8 cellular contexts compared by ENCODE assay signal in genomic region chr2:173075781-173076556, GRCh38. TPM values are rescaled to one million over a fixed set of nuclear protein-coding genes. Genes with fewer than 3 reads are reported as not detected.
DNase-seq lines count a peak whose midpoint lies in the region; ATAC-seq and TF ChIP-seq lines count a peak whose summit lies in the region.

Gene MAP3K20 (plus strand): TSS chr2:173075846. CDS start chr2:173091032, 15,186 bp downstream.

- H3K4me3 ChIP-seq in CD4-positive, CD25-positive, alpha-beta regulatory T cell (ENCODE audit: low read depth, low read length) = peak within 1 kb of the TSS; percentile 67
- peak within 1 kb of the TSS; percentile 76 for H3K4me3 ChIP-seq in epithelial cell of proximal tubule (ENCODE audit: low read depth, low read length)

- ATAC-seq in CD4-positive, CD25-positive, alpha-beta regulatory T cell (ENCODE audit: low read depth in 2 of 2) = peak; percentile 49 to 55
- peak; percentile 42 for ATAC-seq in HG03378 (IDR thresholded peaks at IDR 0.05; ENCODE audit: unreplicated experiment)

- DNase-seq in CD4-positive, CD25-positive, alpha-beta regulatory T cell = peak in 2 of 3 donors; percentile 13 to 65
- DNase-seq in GM19238 (ENCODE audit: insufficient read length, low spot score) (peak; percentile 36), NOMO-1 (lab: John Stamatoyannopoulos, UW; ENCODE audit: unreplicated experiment in 2 of 2) (peak; percentile 64 to 81), epithelial cell of proximal tubule (ENCODE audit: low read depth) (no peak), mucosa of gallbladder (ENCODE audit: low spot score) (peak; percentile 74)
- DNase-seq in activated CD8-positive, alpha-beta memory T cell treated with anti-CD3 and anti-CD28 coated beads, Interleukin-2, amount 50 U/mL, for 4 hours = peak; percentile 32

- peak within 1 kb of the TSS; percentile 75 to 93 (median 80) for H3K4me3 Mint-ChIP-seq in CD4-positive, CD25-positive, alpha-beta regulatory T cell
- H3K4me3 Mint-ChIP-seq in stimulated activated naive CD8-positive, alpha-beta T cell treated with anti-CD3 and anti-CD28 coated beads, Interleukin-15, Interleukin-2, amounts not matched to agents 100 ng/mL and 50 ng/mL, for 24 hours = peak within 1 kb of the TSS; percentile 84

- H3K4me1 Mint-ChIP-seq in CD4-positive, CD25-positive, alpha-beta regulatory T cell = peaks cover 0 to 16% (median 2%) of the 10 kb centered on the region in 4 donors
- H3K4me1 Mint-ChIP-seq in stimulated activated naive CD8-positive, alpha-beta T cell treated with anti-CD3 and anti-CD28 coated beads, Interleukin-15, Interleukin-2, amounts not matched to agents 100 ng/mL and 50 ng/mL, for 24 hours (ENCODE audit: low read depth) = peaks cover 10% of the 10 kb centered on the region

- no peaks in the 10 kb centered on the region for H3K9me3 ChIP-seq in CD4-positive, CD25-positive, alpha-beta regulatory T cell (ENCODE audit: control insufficient read depth in 2 of 2, low read length in 2 of 2)

- peak within 1 kb of the TSS in 1 of 3 donors; percentile 87 for H3K27ac Mint-ChIP-seq in CD4-positive, CD25-positive, alpha-beta regulatory T cell
- H3K27ac Mint-ChIP-seq in stimulated activated naive CD8-positive, alpha-beta T cell treated with anti-CD3 and anti-CD28 coated beads, Interleukin-15, Interleukin-2, amounts not matched to agents 100 ng/mL and 50 ng/mL, for 24 hours = peak within 1 kb of the TSS; percentile 87

- H3K4me1 ChIP-seq in CD4-positive, CD25-positive, alpha-beta regulatory T cell (ENCODE audit: control insufficient read depth, insufficient read depth, low read length, poor library complexity, severe bottlenecking) = peaks cover 10% of the 10 kb centered on the region

- H3K27me3 ChIP-seq in CD4-positive, CD25-positive, alpha-beta regulatory T cell (ENCODE audit: control insufficient read depth, insufficient read depth, low read length) = peaks cover 14% of the 10 kb centered on the region

- no peaks in the 10 kb centered on the region for H3K36me3 ChIP-seq in CD4-positive, CD25-positive, alpha-beta regulatory T cell (ENCODE audit: control insufficient read depth, insufficient read depth, low read length)

- H3K27ac ChIP-seq in CD4-positive, CD25-positive, alpha-beta regulatory T cell (ENCODE audit: insufficient read depth, low read length, poor library complexity, severe bottlenecking) = no peak within 1 kb of the TSS

- peak; percentile 37 for TF ChIP-seq CTCF in epithelial cell of proximal tubule (conservative IDR thresholded peaks at IDR 0.05; ENCODE audit: low read depth, low read length)

- H3K27me3 Mint-ChIP-seq in CD4-positive, CD25-positive, alpha-beta regulatory T cell = peaks cover 41% of the 10 kb centered on the region
- H3K27me3 Mint-ChIP-seq in stimulated activated naive CD8-positive, alpha-beta T cell treated with anti-CD3 and anti-CD28 coated beads, Interleukin-15, Interleukin-2, amounts not matched to agents 100 ng/mL and 50 ng/mL, for 24 hours = peaks cover 52% of the 10 kb centered on the region

- peaks cover 0 to 4% (median 0%) of the 10 kb centered on the region in 7 donors for H3K9me3 Mint-ChIP-seq in CD4-positive, CD25-positive, alpha-beta regulatory T cell
- H3K9me3 Mint-ChIP-seq in stimulated activated naive CD8-positive, alpha-beta T cell treated with anti-CD3 and anti-CD28 coated beads, Interleukin-15, Interleukin-2, amounts not matched to agents 100 ng/mL and 50 ng/mL, for 24 hours = no peaks in the 10 kb centered on the region

- no peaks in the 10 kb centered on the region for H3K36me3 Mint-ChIP-seq in CD4-positive, CD25-positive, alpha-beta regulatory T cell
- no peaks in the 10 kb centered on the region for H3K36me3 Mint-ChIP-seq in stimulated activated naive CD8-positive, alpha-beta T cell treated with anti-CD3 and anti-CD28 coated beads, Interleukin-15, Interleukin-2, amounts not matched to agents 100 ng/mL and 50 ng/mL, for 24 hours (ENCODE audit: low read depth)

RNA-seq across cellular contexts. Expression of gene MAP3K20, which starts in this region (rescaled TPM):
- total RNA-seq in CD4-positive, CD25-positive, alpha-beta regulatory T cell = 1.8 TPM
- 1 to 10 TPM; 1.3 to 1.9 (median 1.5) TPM for polyA plus RNA-seq in CD4-positive, CD25-positive, alpha-beta regulatory T cell
- total RNA-seq in epithelial cell of proximal tubule = 19.4 and 22.2 TPM in 2 replicates
- 90.0 TPM for total RNA-seq in mucosa of gallbladder
